ENCODE assay signal across 8 cellular contexts in the genomic region with DNA sequence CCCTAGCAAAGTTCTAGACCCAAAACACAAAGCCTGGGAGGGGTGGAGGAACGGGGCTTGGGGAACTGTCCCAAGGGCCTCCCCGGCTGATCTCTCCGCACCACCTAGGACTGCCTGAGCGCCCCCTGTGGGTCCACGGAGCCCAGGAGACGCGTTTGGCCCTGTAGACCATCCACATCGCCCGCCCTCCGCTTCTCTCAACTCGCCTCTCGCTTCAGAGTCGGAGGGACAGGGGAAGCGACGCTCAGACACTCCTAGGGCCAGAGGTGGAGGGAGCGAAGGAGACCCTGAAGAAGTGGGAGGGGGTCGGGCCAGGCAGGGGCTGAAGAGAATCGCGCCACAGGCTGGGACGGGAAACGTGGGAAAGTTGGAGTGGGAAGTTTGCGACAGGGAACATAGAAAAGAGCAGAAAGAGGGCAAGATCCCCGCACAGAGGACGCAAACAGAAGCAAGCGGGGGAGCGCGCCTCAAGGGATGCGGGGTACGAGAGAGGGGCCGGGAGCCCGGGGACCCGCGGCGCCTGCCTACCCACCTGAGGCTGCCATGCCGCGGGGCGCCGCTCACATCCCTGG. TPM values are rescaled to one million over a fixed set of nuclear protein-coding genes. Genes with fewer than 3 reads are reported as not detected.
DNase-seq lines count a peak whose midpoint lies in the region; ATAC-seq, FAIRE-seq and TF ChIP-seq lines count a peak whose summit lies in the region.

No MANE protein-coding gene starts in this region.

- WGBS in mammary epithelial cell (ENCODE audit: low coverage, missing lambda C conversion rate), result 58% methylated on average over 19 of the region's 38 CpGs
- WGBS in HepG2 (ENCODE audit: low lambda C conversion rate), result 4% methylated on average over 26 of the region's 38 CpGs

- H3K27ac Mint-ChIP-seq in T-helper 2 cell treated with Interferon-gamma antibody and Interleukin-4, amounts not matched to agents 5 μg/mL and 100 μg/mL, for 36 hours, result peak overlapping the region; percentile 77

- TF ChIP-seq CTCF in AG10803 (conservative IDR thresholded peaks at IDR 0.05; ENCODE audit: low read length), result peak; percentile 41
- no peak for TF ChIP-seq CTCF in mammary epithelial cell (conservative IDR thresholded peaks at IDR 0.05 in 1 of 2, IDR thresholded peaks at IDR 0.05 in 1 of 2; ENCODE audit: extremely low read depth in 1 of 2, insufficient read depth in 1 of 2, low read depth in 1 of 2, low read length in 2 of 2)
- TF ChIP-seq CTCF in HepG2 (CRISPR knock-in tag; IDR thresholded peaks at IDR 0.05), result peak; percentile 93

- H3K27me3 ChIP-seq in mammary epithelial cell (ENCODE audit: insufficient read depth, low read length), result peaks cover 7% of the 10 kb centered on the region
- peaks cover 0 to 14% of the 10 kb centered on the region in 2 experiments; a peak in 3 of 5 replicates for H3K27me3 ChIP-seq in HepG2 (ENCODE audit: control insufficient read depth in 1 of 2, insufficient read depth in 2 of 2, low read length in 2 of 2)

- POLR2A ChIA-PET in HepG2 (lab: Yijun Ruan, JAX), result interaction anchor here (1.2 kb wide), 1 partner anchor 43 kb away, joined by 7 read pairs; no protein-coding TSS in a partner anchor

- no TSS peak for BruUV-seq in mammary epithelial cell (replicated peaks; lab: Mats Ljungman, UMichigan)
- no TSS peak for BruUV-seq in HepG2 (replicated peaks; lab: Mats Ljungman, UMichigan)

- H3K4me3 ChIP-seq in AG10803 (ENCODE audit: low read length) (peak overlapping the region; percentile 47), mammary epithelial cell (replicated peaks in 1 of 3; ENCODE audit: insufficient read depth in 1 of 3, low read depth in 2 of 3, low read length in 3 of 3) (peak overlapping the region in 1 of 3 experiments; percentile 39), HepG2 (replicated peaks in 1 of 3; ENCODE audit: insufficient read depth in 1 of 3, low read depth in 2 of 3, low read length in 3 of 3) (peak overlapping the region; percentile 60 to 78 (median 61))

- H3K36me3 Mint-ChIP-seq in T-helper 2 cell treated with Interferon-gamma antibody and Interleukin-4, amounts not matched to agents 5 μg/mL and 100 μg/mL, for 36 hours (ENCODE audit: low read depth), result no peaks in the 10 kb centered on the region

- H3K79me2 ChIP-seq in mammary epithelial cell (ENCODE audit: insufficient read depth, low read length), result no peaks in the 10 kb centered on the region
- no peaks in the 10 kb centered on the region for H3K79me2 ChIP-seq in HepG2 (ENCODE audit: insufficient read depth, low read length)

- H3K36me3 ChIP-seq in mammary epithelial cell (ENCODE audit: insufficient read depth, low read length), result no peaks in the 10 kb centered on the region
- no peaks in the 10 kb centered on the region for H3K36me3 ChIP-seq in HepG2 (replicated peaks in 1 of 2; ENCODE audit: control insufficient read depth in 1 of 2, insufficient read depth in 2 of 2, low read length in 2 of 2)

- H3K27ac ChIP-seq in mammary epithelial cell (ENCODE audit: insufficient read depth, low read depth, low read length) (no peak overlapping the region), HepG2 (ENCODE audit: extremely low read length, insufficient read depth, low read length) (no peak overlapping the region)

- dilution Hi-C loops in mammary epithelial cell (cut with HindIII; ENCODE audit: low sequenced_read_pairs), result no loop called here

- peak; percentile 43; the same call in 1 of the 2 replicates for TF ChIP-seq RAD21 in HepG2 (CRISPR knock-in tag; IDR thresholded peaks at IDR 0.05)

- CTCF ChIA-PET in mammary epithelial cell (lab: Charles Lee; ENCODE audit: low non-redundant PET) (no interaction called here), HepG2 (lab: Yijun Ruan, JAX; ENCODE audit: low intra/inter-chr PET ratio, low total read pairs) (interaction anchor here (4.1 kb wide), 1 partner anchor 78 kb away, joined by 26 read pairs; no protein-coding TSS in a partner anchor)

- in situ Hi-C loops in mammary epithelial cell (cut with MboI; ENCODE audit: low sequenced_read_pairs in 2 of 2) (no loop called here), HepG2 (cut with HindIII; ENCODE audit: extremely low pct_ligation_motif_present, low pct_unique_long_range_greater_than_20kb) (loop anchor here (5.0 kb wide), 1 partner anchor 78 kb away; no protein-coding TSS in a partner anchor)

- peak overlapping the region; percentile 95 for H3K4me3 Mint-ChIP-seq in T-helper 2 cell treated with Interferon-gamma antibody and Interleukin-4, amounts not matched to agents 5 μg/mL and 100 μg/mL, for 36 hours

- H4K20me1 ChIP-seq in mammary epithelial cell (ENCODE audit: insufficient read depth, low read length) (no peaks in the 10 kb centered on the region), HepG2 (ENCODE audit: insufficient read depth, low read length) (no peaks in the 10 kb centered on the region)

- H3K4me1 ChIP-seq in mammary epithelial cell (ENCODE audit: insufficient read depth, low read length), result peaks cover 7% of the 10 kb centered on the region
- peaks cover 38% of the 10 kb centered on the region for H3K4me1 ChIP-seq in HepG2 (ENCODE audit: insufficient read depth, low read length)

- FAIRE-seq in GM19239 (lab: Jason Lieb, UNC) (peak; percentile 98), HepG2 (lab: Jason Lieb, UNC) (no peak)

- no peak overlapping the region for H3K9ac ChIP-seq in mammary epithelial cell (ENCODE audit: insufficient read depth, low read length)
- H3K9ac ChIP-seq in HepG2 (ENCODE audit: insufficient read depth, low read depth, low read length), result peak overlapping the region; percentile 23; the same call in 1 of the 2 replicates

- intact Hi-C loops in mammary epithelial cell (cut with micrococcal nuclease), result no loop called here
- intact Hi-C loops in HepG2 (cut with micrococcal nuclease; ENCODE audit: unreplicated experiment), result loop anchor here (2.0 to 5.0 kb wide), 2 partner anchors 25 to 48 kb away; no protein-coding TSS in a partner anchor

- H3K4me1 Mint-ChIP-seq in T-helper 2 cell treated with Interferon-gamma antibody and Interleukin-4, amounts not matched to agents 5 μg/mL and 100 μg/mL, for 36 hours (ENCODE audit: low read depth), result peaks cover 24% of the 10 kb centered on the region

- DNase-seq in AG10803 (ENCODE audit: low read depth), result peak; percentile 7
- DNase-seq in GM19239 (ENCODE audit: insufficient read length, low spot score), result peak; percentile 68
- DNase-seq in T-helper 2 cell treated with Interferon-gamma antibody and Interleukin-4, amounts not matched to agents 5 μg/mL and 100 μg/mL, for 36 hours (ENCODE audit: low spot score), result peak; percentile 36
- no peak for DNase-seq in mammary epithelial cell
- DNase-seq in HepG2 (ENCODE audit: low spot score), result peak; percentile 16
- peak; percentile 48 to 50 for DNase-seq in stimulated activated CD4-positive, alpha-beta T cell treated with anti-CD3 and anti-CD28 coated beads, Interleukin-4, amount 100 ng/mL, for 4 hours

- ATAC-seq in HG03469 (IDR thresholded peaks at IDR 0.05; ENCODE audit: unreplicated experiment) (peak; percentile 36), HepG2 (peak; percentile 90), HG02840 (IDR thresholded peaks at IDR 0.05; ENCODE audit: low FRiP score, unreplicated experiment) (no peak)

- H3K9me3 ChIP-seq in mammary epithelial cell (replicated peaks; ENCODE audit: insufficient read depth, low read length) (no peaks in the 10 kb centered on the region), HepG2 (ENCODE audit: low read length) (no peaks in the 10 kb centered on the region)

- TF ChIP-seq POLR2A in HepG2 (IDR thresholded peaks at IDR 0.05; ENCODE audit: insufficient read depth in 1 of 2, low read depth in 2 of 2, low read length in 2 of 2), result no peak

- H3K4me2 ChIP-seq in mammary epithelial cell (ENCODE audit: insufficient read depth, low read depth, low read length) (peak overlapping the region; percentile 91), HepG2 (ENCODE audit: low read depth, low read length) (peak overlapping the region; percentile 95)

- H3K27me3 Mint-ChIP-seq in T-helper 2 cell treated with Interferon-gamma antibody and Interleukin-4, amounts not matched to agents 5 μg/mL and 100 μg/mL, for 36 hours (ENCODE audit: low read depth), result peaks cover 22% of the 10 kb centered on the region

- TF ChIP-seq EP300 in HepG2 (IDR thresholded peaks at IDR 0.05; ENCODE audit: low read depth in 2 of 2, low read length in 2 of 2) (no peak), HepG2 (CRISPR knock-in tag; IDR thresholded peaks at IDR 0.05; ENCODE audit: borderline replicate concordance) (no peak)

- H3K9me3 Mint-ChIP-seq in T-helper 2 cell treated with Interferon-gamma antibody and Interleukin-4, amounts not matched to agents 5 μg/mL and 100 μg/mL, for 36 hours, result no peaks in the 10 kb centered on the region

- H2AFZ ChIP-seq in mammary epithelial cell (ENCODE audit: low read depth, low read length), result peak overlapping the region; percentile 78
- no peak overlapping the region for H2AFZ ChIP-seq in HepG2 (ENCODE audit: low read length)

TF ChIP-seq in HepG2, 621 proteins besides CTCF, POLR2A, EP300 and RAD21 (continues in another document):
- peak; percentile 42; the same call in 1 of the 2 replicates for TF ChIP-seq NR2C2 (CRISPR knock-in tag; IDR thresholded peaks at IDR 0.05; ENCODE audit: borderline replicate concordance)

RNA-seq across cellular contexts. Expression of gene PIK3AP1, which starts 0.4 kb away (rescaled TPM):
- total RNA-seq in mammary epithelial cell (under 1 TPM in 1 of 2 donors, not detected in 1; 0.50 TPM), HepG2 (2016; rRNA removed; fragmentation: Illumina TruSeq; extraction: Trizol) (13.8 and 18.5 TPM in 2 replicates)
- polyA plus RNA-seq in mammary epithelial cell (not detected), HepG2 (2011; rRNA removed) (3.6 and 4.6 TPM in 2 replicates)
- not detected for polyA minus RNA-seq in mammary epithelial cell
- 2.4 and 2.7 TPM in 2 replicates for total RNA-seq in HepG2 (2016; cell fraction: cytosol; rRNA removed; fragmentation: Illumina TruSeq; extraction: Trizol; ENCODE audit: low read depth)
- total RNA-seq in HepG2 (2016; cell fraction: insoluble cytoplasmic fraction; rRNA removed; fragmentation: Illumina TruSeq; extraction: Trizol), result 12.7 and 17.4 TPM in 2 replicates
- total RNA-seq in HepG2 (2016; cell fraction: membrane; rRNA removed; fragmentation: Illumina TruSeq; extraction: Trizol), result 9.7 and 10.0 TPM in 2 replicates
- 9.3 and 9.7 TPM in 2 replicates for total RNA-seq in HepG2 (2016; cell fraction: nucleus; rRNA removed; fragmentation: Illumina TruSeq; extraction: Trizol)
- polyA plus RNA-seq in HepG2 (2011; cell fraction: cytosol; rRNA removed), result 3.8 and 6.8 TPM in 2 replicates
- polyA plus RNA-seq in HepG2 (2011; cell fraction: nucleus; rRNA removed), result 1.4 and 3.6 TPM in 2 replicates
- polyA plus RNA-seq in HepG2 (2012), result 5.0 and 6.6 TPM in 2 replicates
- 1.0 and 1.1 TPM in 2 replicates for polyA plus RNA-seq in HepG2 (2016; cell fraction: cytosol; fragmentation: Illumina TruSeq; extraction: Trizol; ENCODE audit: low read depth)
- polyA plus RNA-seq in HepG2 (2016; cell fraction: insoluble cytoplasmic fraction; fragmentation: Illumina TruSeq; extraction: Trizol; ENCODE audit: low read depth), result 14.5 and 14.6 TPM in 2 replicates
- polyA plus RNA-seq in HepG2 (2016; cell fraction: membrane; fragmentation: Illumina TruSeq; extraction: Trizol; ENCODE audit: low read depth), result 4.6 TPM in 2 replicates
- polyA plus RNA-seq in HepG2 (2016; cell fraction: nucleus; fragmentation: Illumina TruSeq; extraction: Trizol; ENCODE audit: insufficient read depth, low read depth), result 7.6 and 7.8 TPM in 2 replicates
- polyA minus RNA-seq in HepG2 (2011; rRNA and poly(A)+ RNA removed; ENCODE audit: low replicate concordance), result 0.63 and 5.2 TPM in 2 replicates
- polyA minus RNA-seq in HepG2 (2011; cell fraction: cytosol; rRNA and poly(A)+ RNA removed), result 2.9 and 6.4 TPM in 2 replicates
- polyA minus RNA-seq in HepG2 (2011; cell fraction: nucleus; rRNA and poly(A)+ RNA removed), result 3.2 and 7.1 TPM in 2 replicates

Comparison
In these comparisons a context has a peak if more than half of its experiments do, and no peak if none do; other contexts are left out.
1. CTCF ChIP-seq: peak in AG10803 (single experiment) and HepG2 (single experiment); none in mammary epithelial cell (0 of 2).